34 cellular contexts compared by ENCODE assay signal in the genomic region with DNA sequence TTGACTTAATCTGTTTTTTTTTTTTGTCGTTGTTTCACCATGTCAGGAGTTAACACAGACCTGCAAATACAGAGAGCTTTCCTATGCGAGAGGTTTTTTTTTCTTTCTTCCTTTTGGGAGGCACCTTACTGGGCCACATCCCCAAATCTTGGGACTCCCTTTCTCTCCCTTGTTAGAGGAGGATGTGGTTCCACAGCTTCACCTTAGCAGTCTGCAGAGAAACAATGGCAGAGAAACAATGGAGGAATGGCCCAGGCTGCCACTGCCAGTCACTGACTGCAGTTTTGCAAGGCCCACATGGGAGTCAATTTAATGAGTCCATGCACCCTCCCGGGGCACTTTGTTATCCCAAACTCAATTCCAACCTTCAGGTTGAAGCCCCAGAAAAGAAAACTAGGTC.
"Had no signal": no experiment of that assay in that cellular context is flagged by ENCODE, and none has a peak within 500 bp of the region (broad histone marks: within the 10 kb centered on the region; RNA-seq: fewer than 3 reads in every experiment).

No MANE protein-coding gene starts in this region.

- H3K27me3 ChIP-seq: ascending aorta, cardiac muscle cell, Peyer's patch had no signal

- H3K4me1 Mint-ChIP-seq: activated CD4-positive, alpha-beta memory T cell treated with anti-CD3 and anti-CD28 coated beads, Interleukin-2, amount 10 ng/mL, durations not matched to agents 7 days and 5 days; activated CD8-positive, alpha-beta memory T cell treated with anti-CD3 and anti-CD28 coated beads, Interleukin-2, amount 10 ng/mL, durations not matched to agents 7 days and 5 days; activated naive CD4-positive, alpha-beta T cell treated with anti-CD3 and anti-CD28 coated beads, Interleukin-2, amount 50 U/mL, for 24 hours; central memory CD8-positive, alpha-beta T cell had no signal

- H3K36me3 ChIP-seq: ascending aorta, cardiac muscle cell, Peyer's patch had no signal

- DNase-seq: activated CD4-positive, alpha-beta memory T cell treated with anti-CD3 and anti-CD28 coated beads, Interleukin-2, amount 10 ng/mL, durations not matched to agents 7 days and 5 days; activated CD4-positive, alpha-beta T cell treated with anti-CD3 and anti-CD28 coated beads for 1 hour; activated CD4-positive, alpha-beta T cell treated with anti-CD3 and anti-CD28 coated beads for 48 hours; activated CD4-positive, CD25-positive, alpha-beta regulatory T cell; activated CD8-positive, alpha-beta memory T cell treated with anti-CD3 and anti-CD28 coated beads for 24 hours; activated CD8-positive, alpha-beta memory T cell treated with anti-CD3 and anti-CD28 coated beads, Interleukin-2, amount 10 ng/mL, durations not matched to agents 7 days and 5 days; activated gamma-delta T cell; activated naive CD4-positive, alpha-beta T cell treated with Interleukin-2 at 50 U/mL for 16 hours; activated naive CD8-positive, alpha-beta T cell treated with anti-CD3 and anti-CD28 coated beads, Interleukin-2, amount 10 ng/mL, durations not matched to agents 7 days and 5 days; activated T-cell treated with anti-CD3 and anti-CD28 coated beads, Interleukin-2, amount 50 U/mL, for 24 hours; amygdala; MM.1S; MV-4-11; NCI-H1092; NCI-H1436 treated with DMSO at 0.1 percent for 48 hours; NCI-H1694 treated with DMSO at 0.1 percent for 48 hours; NCI-H2029; NCI-H345; NCI-H524 treated with DMSO at 0.1 percent for 48 hours; PC-3; Peyer's patch; RPMI8226; SIG-M5; SW 1271; T-helper 1 cell; T-helper 2 cell; T-helper 9 cell had no signal

- ATAC-seq: activated CD8-positive, alpha-beta memory T cell treated with anti-CD3 and anti-CD28 coated beads, Interleukin-2, amount 10 ng/mL, durations not matched to agents 7 days and 5 days; PC-3 had no signal

- H3K4me3 ChIP-seq: ascending aorta, cardiac muscle cell, Peyer's patch had no signal

- H3K27me3 Mint-ChIP-seq: activated CD4-positive, alpha-beta memory T cell treated with anti-CD3 and anti-CD28 coated beads, Interleukin-2, amount 10 ng/mL, durations not matched to agents 7 days and 5 days; activated CD8-positive, alpha-beta memory T cell treated with anti-CD3 and anti-CD28 coated beads, Interleukin-2, amount 10 ng/mL, durations not matched to agents 7 days and 5 days; activated naive CD4-positive, alpha-beta T cell treated with anti-CD3 and anti-CD28 coated beads, Interleukin-2, amount 50 U/mL, for 24 hours; activated naive CD8-positive, alpha-beta T cell treated with anti-CD3 and anti-CD28 coated beads, Interleukin-2, amount 10 ng/mL, durations not matched to agents 7 days and 5 days; activated T-cell treated with anti-CD3 and anti-CD28 coated beads, Interleukin-2, amount 50 U/mL, for 24 hours; central memory CD8-positive, alpha-beta T cell had no signal

- H3K4me1 ChIP-seq: ascending aorta, Peyer's patch had no signal

- H3K9ac ChIP-seq: KMS-11 had no signal

- H3K4me3 Mint-ChIP-seq: activated CD4-positive, alpha-beta memory T cell treated with anti-CD3 and anti-CD28 coated beads, Interleukin-2, amount 10 ng/mL, durations not matched to agents 7 days and 5 days; activated CD8-positive, alpha-beta memory T cell treated with anti-CD3 and anti-CD28 coated beads, Interleukin-2, amount 10 ng/mL, durations not matched to agents 7 days and 5 days; activated naive CD4-positive, alpha-beta T cell treated with anti-CD3 and anti-CD28 coated beads, Interleukin-2, amount 50 U/mL, for 24 hours; activated naive CD8-positive, alpha-beta T cell treated with anti-CD3 and anti-CD28 coated beads, Interleukin-2, amount 10 ng/mL, durations not matched to agents 7 days and 5 days; activated T-cell treated with anti-CD3 and anti-CD28 coated beads, Interleukin-2, amount 50 U/mL, for 24 hours; central memory CD8-positive, alpha-beta T cell had no signal

- H3K27ac ChIP-seq: ascending aorta, cardiac muscle cell, KMS-11, Peyer's patch, VCaP had no signal

- H3K27ac Mint-ChIP-seq: activated CD4-positive, alpha-beta memory T cell treated with anti-CD3 and anti-CD28 coated beads, Interleukin-2, amount 10 ng/mL, durations not matched to agents 7 days and 5 days; activated CD8-positive, alpha-beta memory T cell treated with anti-CD3 and anti-CD28 coated beads, Interleukin-2, amount 10 ng/mL, durations not matched to agents 7 days and 5 days; activated naive CD4-positive, alpha-beta T cell treated with anti-CD3 and anti-CD28 coated beads, Interleukin-2, amount 50 U/mL, for 24 hours; activated naive CD8-positive, alpha-beta T cell treated with anti-CD3 and anti-CD28 coated beads, Interleukin-2, amount 10 ng/mL, durations not matched to agents 7 days and 5 days; activated T-cell treated with anti-CD3 and anti-CD28 coated beads, Interleukin-2, amount 50 U/mL, for 24 hours; activated T-helper 2 cell treated with anti-CD3 and anti-CD28 coated beads, Interferon-gamma antibody, Interleukin-2, Interleukin-4, amounts not matched to agents 10 μg/mL and 5 μg/mL and 100 μg/mL, durations not matched to agents 14 hours and 24 hours and 36 hours had no signal

- H3K9me3 ChIP-seq: ascending aorta had no signal
